ENCODE assay signal across 12 cellular contexts in genomic region chr12:108831309-108831991, GRCh38. TPM values are rescaled to one million over a fixed set of nuclear protein-coding genes. Genes with fewer than 3 reads are reported as not detected.
A peak's percentile ranks its signal among the peaks of the same experiment; 100 is the strongest.
DNase-seq lines count a peak whose midpoint lies in the region; ATAC-seq and TF ChIP-seq lines count a peak whose summit lies in the region.
"Had no signal": no experiment of that assay in that cellular context is flagged by ENCODE, and none has a peak within 500 bp of the region (broad histone marks: within the 10 kb centered on the region; RNA-seq: fewer than 3 reads in every experiment).

No MANE protein-coding gene starts in this region.

- WGBS in thyroid gland, 2 donors, result 89 to 93% methylated on average over 11 of the region's 11 CpGs

- no peak for DNase-seq in activated CD4-positive, CD25-positive, alpha-beta regulatory T cell (lab: John Stamatoyannopoulos, UW)
- no peak for DNase-seq in activated T-helper 2 cell treated with anti-CD3 and anti-CD28 coated beads, Interferon-gamma antibody, Interleukin-2, Interleukin-4, amounts not matched to agents 10 μg/mL and 5 μg/mL and 100 μg/mL, durations not matched to agents 14 hours and 24 hours and 36 hours (ENCODE audit: low spot score)
- peak; percentile 31 for DNase-seq in stimulated activated CD8-positive, alpha-beta memory T cell treated with anti-CD3 and anti-CD28 coated beads, Interleukin-4, amount 100 ng/mL, for 48 hours
- no peak for DNase-seq in thyroid gland
- DNase-seq in SIG-M5 (lab: John Stamatoyannopoulos, UW), result no peak
- no peak for DNase-seq in RPMI8226
- DNase-seq: 8988T; activated CD8-positive, alpha-beta memory T cell treated with anti-CD3 and anti-CD28 coated beads for 24 hours; NCI-H2029 treated with DMSO at 0.1 percent for 48 hours had no signal

- H3K9me3 ChIP-seq in thyroid gland, result no peaks in the 10 kb centered on the region

- H3K4me3 ChIP-seq in thyroid gland (replicated peaks in 1 of 3), result no peak overlapping the region

- peak overlapping the region in 1 of 3 donors; percentile 83 for H3K27ac ChIP-seq in thyroid gland

- peaks cover 0 to 6% of the 10 kb centered on the region in 2 donors for H3K36me3 ChIP-seq in thyroid gland

- no peaks in the 10 kb centered on the region for H3K9me3 Mint-ChIP-seq in activated T-helper 2 cell treated with anti-CD3 and anti-CD28 coated beads, Interferon-gamma antibody, Interleukin-2, Interleukin-4, amounts not matched to agents 10 μg/mL and 5 μg/mL and 100 μg/mL, durations not matched to agents 14 hours and 24 hours and 36 hours

- no peak for TF ChIP-seq POLR2A in thyroid gland (IDR thresholded peaks at IDR 0.05)

- H3K27me3 Mint-ChIP-seq in activated T-helper 2 cell treated with anti-CD3 and anti-CD28 coated beads, Interferon-gamma antibody, Interleukin-2, Interleukin-4, amounts not matched to agents 10 μg/mL and 5 μg/mL and 100 μg/mL, durations not matched to agents 14 hours and 24 hours and 36 hours (ENCODE audit: low read depth), result no peaks in the 10 kb centered on the region

- H3K27ac Mint-ChIP-seq in activated T-helper 2 cell treated with anti-CD3 and anti-CD28 coated beads, Interferon-gamma antibody, Interleukin-2, Interleukin-4, amounts not matched to agents 10 μg/mL and 5 μg/mL and 100 μg/mL, durations not matched to agents 14 hours and 24 hours and 36 hours, result peak overlapping the region; percentile 78

- no peak for TF ChIP-seq CTCF in thyroid gland (IDR thresholded peaks at IDR 0.05)

- H3K4me1 Mint-ChIP-seq in activated T-helper 2 cell treated with anti-CD3 and anti-CD28 coated beads, Interferon-gamma antibody, Interleukin-2, Interleukin-4, amounts not matched to agents 10 μg/mL and 5 μg/mL and 100 μg/mL, durations not matched to agents 14 hours and 24 hours and 36 hours (ENCODE audit: low read depth), result peaks cover 68% of the 10 kb centered on the region

- intact Hi-C loops in activated T-helper 2 cell treated with anti-CD3 and anti-CD28 coated beads, Interferon-gamma antibody, Interleukin-2, Interleukin-4, amounts not matched to agents 10 μg/mL and 5 μg/mL and 100 μg/mL, durations not matched to agents 14 hours and 24 hours and 36 hours (cut with micrococcal nuclease), result loop anchor here (2.0 kb wide), 1 partner anchor 25 kb away; the partner anchor contains the start of gene SSH1
- intact Hi-C loops in thyroid gland (cut with DNase I), result no loop called here

- H3K27me3 ChIP-seq in thyroid gland, result no peaks in the 10 kb centered on the region

- no peak overlapping the region for H3K4me3 Mint-ChIP-seq in activated T-helper 2 cell treated with anti-CD3 and anti-CD28 coated beads, Interferon-gamma antibody, Interleukin-2, Interleukin-4, amounts not matched to agents 10 μg/mL and 5 μg/mL and 100 μg/mL, durations not matched to agents 14 hours and 24 hours and 36 hours (ENCODE audit: low read depth)

- peak; percentile 83 to 90 for ATAC-seq in activated CD4-positive, CD25-positive, alpha-beta regulatory T cell treated with anti-CD3 and anti-CD28 coated beads, Interleukin-2, amount 50 U/mL, for 24 hours
- peak; percentile 78 for ATAC-seq in HG02798 (IDR thresholded peaks at IDR 0.05; ENCODE audit: poor library complexity, unreplicated experiment)

- H3K4me1 ChIP-seq in thyroid gland, result peaks cover 23 to 60% of the 10 kb centered on the region in 2 donors

- H3K36me3 Mint-ChIP-seq in activated T-helper 2 cell treated with anti-CD3 and anti-CD28 coated beads, Interferon-gamma antibody, Interleukin-2, Interleukin-4, amounts not matched to agents 10 μg/mL and 5 μg/mL and 100 μg/mL, durations not matched to agents 14 hours and 24 hours and 36 hours (ENCODE audit: low read depth), result peaks cover 77% of the 10 kb centered on the region

RNA-seq across cellular contexts. Expression of gene SSH1, which starts 25.9 kb away (rescaled TPM):
- total RNA-seq in activated T-helper 2 cell treated with anti-CD3 and anti-CD28 coated beads, Interferon-gamma antibody, Interleukin-2, Interleukin-4, amounts not matched to agents 10 μg/mL and 5 μg/mL and 100 μg/mL, durations not matched to agents 14 hours and 24 hours and 36 hours, result 39.8 and 48.1 TPM in 2 replicates
- total RNA-seq in thyroid gland, result 10 to 100 TPM; 13.0 to 26.8 (median 21.7) TPM

RNA-seq across cellular contexts. Expression of gene DAO, which starts 48.4 kb away (rescaled TPM):
- not detected in 2 replicates for total RNA-seq in activated T-helper 2 cell treated with anti-CD3 and anti-CD28 coated beads, Interferon-gamma antibody, Interleukin-2, Interleukin-4, amounts not matched to agents 10 μg/mL and 5 μg/mL and 100 μg/mL, durations not matched to agents 14 hours and 24 hours and 36 hours
- total RNA-seq in thyroid gland, result not detected
- total RNA-seq: epithelial cell of proximal tubule had no signal
